9 cellular contexts compared by ENCODE assay signal in genomic region chr5:141413540-141414069, GRCh38. TPM values are rescaled to one million over a fixed set of nuclear protein-coding genes. Genes with fewer than 3 reads are reported as not detected.
DNase-seq lines count a peak whose midpoint lies in the region; ATAC-seq, FAIRE-seq and TF ChIP-seq lines count a peak whose summit lies in the region.
"Had no signal": no experiment of that assay in that cellular context is flagged by ENCODE, and none has a peak within 500 bp of the region (broad histone marks: within the 10 kb centered on the region; RNA-seq: fewer than 3 reads in every experiment).

No MANE protein-coding gene starts in this region.

- CTCF ChIA-PET in activated CD4-positive, alpha-beta T cell treated with anti-CD3 and anti-CD28 coated beads for 36 hours (lab: Charles Lee) = interaction anchor here (0.7 to 3.8 kb wide), 31 partner anchors 8 to 200 kb away, joined by 3 to 46 read pairs (median 6); partner anchors contain the start of genes PCDHB13, PCDHGA11, PCDHGA12 and PCDHGA3

- TF ChIP-seq CTCF in keratinocyte (optimal IDR thresholded peaks at IDR 0.05 in 1 of 3, IDR thresholded peaks at IDR 0.05 in 1 of 3, conservative IDR thresholded peaks at IDR 0.05 in 1 of 3; ENCODE audit: extremely low read depth in 1 of 3, insufficient read depth in 2 of 3, low read length in 3 of 3) = no peak

- no peaks in the 10 kb centered on the region for H3K9me1 ChIP-seq in keratinocyte (ENCODE audit: control insufficient read depth, extremely low read depth, insufficient read depth, low read length)

- H3K4me2 ChIP-seq in keratinocyte (ENCODE audit: control insufficient read depth, extremely low read depth, insufficient read depth, low read depth, low read length) = peak overlapping the region; percentile 82

- POLR2A ChIA-PET in activated CD4-positive, alpha-beta T cell treated with anti-CD3 and anti-CD28 coated beads for 36 hours (lab: Charles Lee) = no interaction called here

- peak overlapping the region; percentile 62 for H3K4me3 Mint-ChIP-seq in activated CD4-positive, alpha-beta T cell treated with anti-CD3 and anti-CD28 coated beads for 36 hours
- peak overlapping the region; percentile 77 for H3K4me3 Mint-ChIP-seq in activated naive CD8-positive, alpha-beta T cell treated with anti-CD3 and anti-CD28 coated beads for 36 hours
- peak overlapping the region; percentile 89 to 91 for H3K4me3 Mint-ChIP-seq in stimulated activated naive CD8-positive, alpha-beta T cell treated with anti-CD3 and anti-CD28 coated beads, Interleukin-15, amount 100 ng/mL, for 72 hours

- H3K4me3 ChIP-seq in keratinocyte (ENCODE audit: control insufficient read depth in 2 of 3, extremely low read depth in 1 of 3, insufficient read depth in 2 of 3, low read depth in 1 of 3, low read length in 3 of 3) = peak overlapping the region; percentile 35 to 76 (median 75)

- no peak for DNase-seq in activated CD4-positive, alpha-beta T cell treated with anti-CD3 and anti-CD28 coated beads for 36 hours
- DNase-seq in activated CD4-positive, alpha-beta T cell treated with anti-CD3 and anti-CD28 coated beads, Interleukin-2, amount 50 U/mL, for 48 hours = no peak
- no peak for DNase-seq in activated naive CD8-positive, alpha-beta T cell treated with anti-CD3 and anti-CD28 coated beads for 36 hours
- DNase-seq in keratinocyte (ENCODE audit: low read depth, low spot score) (no peak), NCI-H510A treated with DMSO at 0.1 percent for 48 hours (lab: John Stamatoyannopoulos, UW) (no peak), NCI-H2029 treated with DMSO at 0.1 percent for 48 hours (lab: John Stamatoyannopoulos, UW) (no peak)
- no peak for DNase-seq in stimulated activated naive CD8-positive, alpha-beta T cell treated with anti-CD3 and anti-CD28 coated beads, Interleukin-15, amount 100 ng/mL, for 72 hours
- no peak for DNase-seq in activated CD4-positive, CD25-positive, alpha-beta regulatory T cell (lab: John Stamatoyannopoulos, UW)

- peaks cover 65% of the 10 kb centered on the region for H3K27me3 Mint-ChIP-seq in activated CD4-positive, alpha-beta T cell treated with anti-CD3 and anti-CD28 coated beads for 36 hours
- peaks cover 85% of the 10 kb centered on the region for H3K27me3 Mint-ChIP-seq in activated naive CD8-positive, alpha-beta T cell treated with anti-CD3 and anti-CD28 coated beads for 36 hours
- peaks cover 82% of the 10 kb centered on the region for H3K27me3 Mint-ChIP-seq in stimulated activated naive CD8-positive, alpha-beta T cell treated with anti-CD3 and anti-CD28 coated beads, Interleukin-15, amount 100 ng/mL, for 72 hours

- H2AFZ ChIP-seq in keratinocyte (ENCODE audit: control insufficient read depth, low read length) = peak overlapping the region; percentile 80

- peaks cover 23% of the 10 kb centered on the region for H3K9me3 ChIP-seq in keratinocyte (ENCODE audit: control insufficient read depth, low read depth, low read length)

- peaks cover 19% of the 10 kb centered on the region for H3K9me3 Mint-ChIP-seq in activated CD4-positive, alpha-beta T cell treated with anti-CD3 and anti-CD28 coated beads for 36 hours (ENCODE audit: low read depth)
- peaks cover 32% of the 10 kb centered on the region for H3K9me3 Mint-ChIP-seq in activated naive CD8-positive, alpha-beta T cell treated with anti-CD3 and anti-CD28 coated beads for 36 hours
- peaks cover 12 to 28% of the 10 kb centered on the region in 2 donors for H3K9me3 Mint-ChIP-seq in stimulated activated naive CD8-positive, alpha-beta T cell treated with anti-CD3 and anti-CD28 coated beads, Interleukin-15, amount 100 ng/mL, for 72 hours

- peaks cover 10% of the 10 kb centered on the region for H3K4me1 Mint-ChIP-seq in activated CD4-positive, alpha-beta T cell treated with anti-CD3 and anti-CD28 coated beads for 36 hours
- H3K4me1 Mint-ChIP-seq in activated naive CD8-positive, alpha-beta T cell treated with anti-CD3 and anti-CD28 coated beads for 36 hours = peaks cover 7% of the 10 kb centered on the region
- H3K4me1 Mint-ChIP-seq in stimulated activated naive CD8-positive, alpha-beta T cell treated with anti-CD3 and anti-CD28 coated beads, Interleukin-15, amount 100 ng/mL, for 72 hours = peaks cover 35% of the 10 kb centered on the region

- dilution Hi-C loops in keratinocyte (cut with MboI; ENCODE audit: extremely low pct_ligation_motif_present, low sequenced_read_pairs) = no loop called here

- H3K27me3 ChIP-seq in keratinocyte (ENCODE audit: control insufficient read depth, extremely low read depth, insufficient read depth, low read length) = peaks cover 15% of the 10 kb centered on the region

- no peaks in the 10 kb centered on the region for H3K79me2 ChIP-seq in keratinocyte (ENCODE audit: control insufficient read depth, insufficient read depth, low read length)

- no peak overlapping the region for H3K27ac Mint-ChIP-seq in activated CD4-positive, alpha-beta T cell treated with anti-CD3 and anti-CD28 coated beads for 36 hours
- no peak overlapping the region for H3K27ac Mint-ChIP-seq in activated naive CD8-positive, alpha-beta T cell treated with anti-CD3 and anti-CD28 coated beads for 36 hours
- H3K27ac Mint-ChIP-seq in stimulated activated naive CD8-positive, alpha-beta T cell treated with anti-CD3 and anti-CD28 coated beads, Interleukin-15, amount 100 ng/mL, for 72 hours = peak overlapping the region in 1 of 2 donors; percentile 96

- peaks cover 5% of the 10 kb centered on the region for H3K4me1 ChIP-seq in keratinocyte (ENCODE audit: control insufficient read depth, extremely low read depth, insufficient read depth, low read length)

- peaks cover 28% of the 10 kb centered on the region for H3K36me3 Mint-ChIP-seq in activated CD4-positive, alpha-beta T cell treated with anti-CD3 and anti-CD28 coated beads for 36 hours (ENCODE audit: low read depth)
- H3K36me3 Mint-ChIP-seq in activated naive CD8-positive, alpha-beta T cell treated with anti-CD3 and anti-CD28 coated beads for 36 hours = peaks cover 26% of the 10 kb centered on the region

- no peak overlapping the region for H3K9ac ChIP-seq in keratinocyte (ENCODE audit: control insufficient read depth, extremely low read depth, insufficient read depth, low read length)

- no peak for FAIRE-seq in keratinocyte (lab: Jason Lieb, UNC)

- H3K27ac ChIP-seq in keratinocyte (ENCODE audit: control insufficient read depth, insufficient read depth, low read length) = no peak overlapping the region
- H3K27ac ChIP-seq: C4-2B had no signal

- no peak for ATAC-seq in activated CD4-positive, alpha-beta T cell treated with anti-CD3 and anti-CD28 coated beads for 36 hours
- no peak for ATAC-seq in stimulated activated naive CD8-positive, alpha-beta T cell treated with anti-CD3 and anti-CD28 coated beads, Interleukin-15, amount 100 ng/mL, for 72 hours

- intact Hi-C loops in activated CD4-positive, alpha-beta T cell treated with anti-CD3 and anti-CD28 coated beads for 36 hours (cut with DNase I, micrococcal nuclease) = loop anchor here (1.0 to 2.0 kb wide), 5 partner anchors 99 to 151 kb away; no protein-coding TSS in a partner anchor

- no peaks in the 10 kb centered on the region for H4K20me1 ChIP-seq in keratinocyte (ENCODE audit: control insufficient read depth, extremely low read depth, insufficient read depth, low read length)

- no peaks in the 10 kb centered on the region for H3K36me3 ChIP-seq in keratinocyte (ENCODE audit: control insufficient read depth in 2 of 2, extremely low read depth in 1 of 2, insufficient read depth in 2 of 2, low read length in 2 of 2)

RNA-seq across cellular contexts. Expression of gene PCDHGA10, which starts 0.8 kb away (rescaled TPM):
- total RNA-seq in activated CD4-positive, alpha-beta T cell treated with anti-CD3 and anti-CD28 coated beads for 36 hours = under 1 TPM in 1 of 2 experiments, not detected in 1; 0.07 TPM
- under 1 TPM in 1 of 2 experiments, not detected in 1; 0.06 TPM for total RNA-seq in activated naive CD8-positive, alpha-beta T cell treated with anti-CD3 and anti-CD28 coated beads for 36 hours
- 1.3 to 1.8 TPM (median 1.6 TPM) in 3 replicates for polyA plus RNA-seq in keratinocyte
- 1.5 TPM for polyA plus RNA-seq in keratinocyte (2011; ENCODE audit: low read depth)
- 0.52 and 0.53 TPM in 2 replicates for polyA plus RNA-seq in keratinocyte (2011; cell fraction: cytosol; rRNA removed)
- 4.7 and 5.0 TPM in 2 replicates for polyA plus RNA-seq in keratinocyte (2011; cell fraction: nucleus; rRNA removed)
- 2.4 and 2.6 TPM in 2 replicates for polyA plus RNA-seq in keratinocyte (2012; ENCODE audit: low replicate concordance)
- 4.3 to 6.8 TPM (median 5.2 TPM) in 3 replicates for polyA minus RNA-seq in keratinocyte
- 1.5 TPM for polyA minus RNA-seq in keratinocyte (2011; cell fraction: cytosol; rRNA and poly(A)+ RNA removed)
- 8.4 and 11.6 TPM in 2 replicates for polyA minus RNA-seq in keratinocyte (2011; cell fraction: nucleus; rRNA and poly(A)+ RNA removed)

RNA-seq across cellular contexts. Expression of gene PCDHGB7, which starts 3.9 kb away (rescaled TPM):
- not detected for total RNA-seq in activated CD4-positive, alpha-beta T cell treated with anti-CD3 and anti-CD28 coated beads for 36 hours
- total RNA-seq in activated naive CD8-positive, alpha-beta T cell treated with anti-CD3 and anti-CD28 coated beads for 36 hours = not detected
- 0.66 to 1.1 TPM (median 0.69 TPM) in 3 replicates for polyA plus RNA-seq in keratinocyte
- 1.9 TPM for polyA plus RNA-seq in keratinocyte (2011; ENCODE audit: low read depth)
- polyA plus RNA-seq in keratinocyte (2011; cell fraction: cytosol; rRNA removed) = 0.19 and 0.32 TPM in 2 replicates
- polyA plus RNA-seq in keratinocyte (2011; cell fraction: nucleus; rRNA removed) = 2.4 and 3.2 TPM in 2 replicates
- 1.3 and 1.6 TPM in 2 replicates for polyA plus RNA-seq in keratinocyte (2012; ENCODE audit: low replicate concordance)
- polyA minus RNA-seq in keratinocyte = 2.6 to 3.5 TPM (median 2.8 TPM) in 3 replicates
- 0.58 TPM for polyA minus RNA-seq in keratinocyte (2011; cell fraction: cytosol; rRNA and poly(A)+ RNA removed)
- 6.1 and 8.0 TPM in 2 replicates for polyA minus RNA-seq in keratinocyte (2011; cell fraction: nucleus; rRNA and poly(A)+ RNA removed)

RNA-seq across cellular contexts. Expression of gene PCDHGB6, which starts 5.8 kb away (rescaled TPM):
- not detected for total RNA-seq in activated CD4-positive, alpha-beta T cell treated with anti-CD3 and anti-CD28 coated beads for 36 hours
- not detected for total RNA-seq in activated naive CD8-positive, alpha-beta T cell treated with anti-CD3 and anti-CD28 coated beads for 36 hours
- polyA plus RNA-seq in keratinocyte = 0.19 to 0.30 TPM (median 0.23 TPM) in 3 replicates
- polyA plus RNA-seq in keratinocyte (2011; ENCODE audit: low read depth) = 0.69 TPM
- 0.04 and 0.05 TPM in 2 replicates for polyA plus RNA-seq in keratinocyte (2011; cell fraction: cytosol; rRNA removed)
- polyA plus RNA-seq in keratinocyte (2011; cell fraction: nucleus; rRNA removed) = 1.1 and 1.3 TPM in 2 replicates
- polyA plus RNA-seq in keratinocyte (2012; ENCODE audit: low replicate concordance) = 0.30 and 0.76 TPM in 2 replicates
- polyA minus RNA-seq in keratinocyte = 0.75 to 1.9 TPM (median 1.2 TPM) in 3 replicates
- polyA minus RNA-seq in keratinocyte (2011; cell fraction: cytosol; rRNA and poly(A)+ RNA removed) = 0.38 TPM
- 2.5 and 3.6 TPM in 2 replicates for polyA minus RNA-seq in keratinocyte (2011; cell fraction: nucleus; rRNA and poly(A)+ RNA removed)

RNA-seq across cellular contexts. Expression of gene PCDHGA11, which starts 7.2 kb away (rescaled TPM):
- total RNA-seq in activated CD4-positive, alpha-beta T cell treated with anti-CD3 and anti-CD28 coated beads for 36 hours = under 1 TPM in 1 of 2 experiments, not detected in 1; 0.07 TPM
- under 1 TPM in 1 of 2 experiments, not detected in 1; 0.06 TPM for total RNA-seq in activated naive CD8-positive, alpha-beta T cell treated with anti-CD3 and anti-CD28 coated beads for 36 hours
- polyA plus RNA-seq in keratinocyte = 1.4 to 2.5 TPM (median 1.4 TPM) in 3 replicates
- polyA plus RNA-seq in keratinocyte (2011; ENCODE audit: low read depth) = 1.1 TPM
- 0.30 and 0.40 TPM in 2 replicates for polyA plus RNA-seq in keratinocyte (2011; cell fraction: cytosol; rRNA removed)
- 4.1 and 4.3 TPM in 2 replicates for polyA plus RNA-seq in keratinocyte (2011; cell fraction: nucleus; rRNA removed)
- 1.2 and 2.1 TPM in 2 replicates for polyA plus RNA-seq in keratinocyte (2012; ENCODE audit: low replicate concordance)
- 2.3 to 3.2 TPM (median 2.6 TPM) in 3 replicates for polyA minus RNA-seq in keratinocyte
- polyA minus RNA-seq in keratinocyte (2011; cell fraction: cytosol; rRNA and poly(A)+ RNA removed) = 1.2 TPM
- polyA minus RNA-seq in keratinocyte (2011; cell fraction: nucleus; rRNA and poly(A)+ RNA removed) = 7.5 and 12.0 TPM in 2 replicates

RNA-seq across cellular contexts. Expression of gene PCDHGA9, which starts 11.0 kb away (rescaled TPM):
- under 1 TPM in 1 of 2 experiments, not detected in 1; 0.09 TPM for total RNA-seq in activated CD4-positive, alpha-beta T cell treated with anti-CD3 and anti-CD28 coated beads for 36 hours
- not detected for total RNA-seq in activated naive CD8-positive, alpha-beta T cell treated with anti-CD3 and anti-CD28 coated beads for 36 hours
- 0.24 to 0.35 TPM (median 0.28 TPM) in 3 replicates for polyA plus RNA-seq in keratinocyte
- polyA plus RNA-seq in keratinocyte (2011; ENCODE audit: low read depth) = 0.82 TPM
- polyA plus RNA-seq in keratinocyte (2011; cell fraction: cytosol; rRNA removed) = 0.05 and 0.07 TPM in 2 replicates
- 0.96 and 1.3 TPM in 2 replicates for polyA plus RNA-seq in keratinocyte (2011; cell fraction: nucleus; rRNA removed)
- 0.29 and 0.49 TPM in 2 replicates for polyA plus RNA-seq in keratinocyte (2012; ENCODE audit: low replicate concordance)
- 2.3 to 3.1 TPM (median 3.0 TPM) in 3 replicates for polyA minus RNA-seq in keratinocyte
- not detected for polyA minus RNA-seq in keratinocyte (2011; cell fraction: cytosol; rRNA and poly(A)+ RNA removed)
- polyA minus RNA-seq in keratinocyte (2011; cell fraction: nucleus; rRNA and poly(A)+ RNA removed) = 2.6 and 5.0 TPM in 2 replicates
